Comparison of ENCODE assay signal across 22 cellular contexts in genomic region chr7:69318794-69319193, GRCh38.
"Had no signal": no experiment of that assay in that cellular context is flagged by ENCODE, and none has a peak within 500 bp of the region (broad histone marks: within the 10 kb centered on the region; RNA-seq: fewer than 3 reads in every experiment).

No MANE protein-coding gene starts in this region.

- H3K36me3 ChIP-seq: ascending aorta, heart right ventricle, pancreas, right atrium auricular region, tibial nerve had no signal

- H3K4me2 ChIP-seq: smooth muscle cell had no signal

- H3K4me1 ChIP-seq: ascending aorta, heart right ventricle, pancreas, psoas muscle, right atrium auricular region, tibial nerve had no signal

- H3K27ac ChIP-seq: ascending aorta, heart right ventricle, pancreas, psoas muscle, right atrium auricular region, tibial nerve had no signal

- DNase-seq: activated CD4-positive, alpha-beta memory T cell treated with anti-CD3 and anti-CD28 coated beads for 36 hours; activated CD4-positive, alpha-beta T cell treated with anti-CD3 and anti-CD28 coated beads, Interleukin-2, amount 10 ng/mL, durations not matched to agents 24 days and 14 days; activated CD8-positive, alpha-beta memory T cell treated with anti-CD3 and anti-CD28 coated beads, Interleukin-2, amount 50 U/mL, for 4 hours; activated effector memory CD4-positive, alpha-beta T cell treated with anti-CD3 and anti-CD28 coated beads, Interleukin-2, amount 50 U/mL, for 16 hours; activated naive CD4-positive, alpha-beta T cell treated with anti-CD3 and anti-CD28 coated beads, Interleukin-2, amount 10 ng/mL, durations not matched to agents 7 days and 5 days; activated naive CD8-positive, alpha-beta T cell treated with anti-CD3 and anti-CD28 coated beads, Interleukin-2, amount 10 ng/mL, durations not matched to agents 7 days and 5 days; activated T-cell treated with anti-CD3 and anti-CD28 coated beads, Interleukin-2, amount 50 U/mL, for 1 hour; cortex of kidney; effector memory CD8-positive, alpha-beta T cell; foreskin fibroblast; heart right ventricle; midbrain; naive thymus-derived CD4-positive, alpha-beta T cell; pancreas; psoas muscle; stimulated activated CD4-positive, alpha-beta T cell treated with anti-CD3 and anti-CD28 coated beads, Interleukin-15, amount 100 ng/mL, for 24 hours; stimulated activated naive CD4-positive, alpha-beta T cell treated with Interleukin-2 at 50 U/mL for 16 hours had no signal

- H3K9me3 ChIP-seq: ascending aorta, heart right ventricle, pancreas, psoas muscle, right atrium auricular region, tibial nerve had no signal

- ATAC-seq: activated CD4-positive, CD25-positive, alpha-beta regulatory T cell treated with anti-CD3 and anti-CD28 coated beads, Interleukin-2, amount 50 U/mL, for 24 hours; effector memory CD8-positive, alpha-beta T cell; heart right ventricle; naive thymus-derived CD4-positive, alpha-beta T cell; pancreas; psoas muscle had no signal

- FAIRE-seq: pancreas had no signal

- H3K27me3 ChIP-seq: ascending aorta, pancreas, right atrium auricular region, tibial nerve had no signal

- H3K4me3 ChIP-seq: ascending aorta, heart right ventricle, pancreas, psoas muscle, right atrium auricular region, smooth muscle cell, tibial nerve had no signal
